8 cellular contexts compared by ENCODE assay signal in the genomic region with DNA sequence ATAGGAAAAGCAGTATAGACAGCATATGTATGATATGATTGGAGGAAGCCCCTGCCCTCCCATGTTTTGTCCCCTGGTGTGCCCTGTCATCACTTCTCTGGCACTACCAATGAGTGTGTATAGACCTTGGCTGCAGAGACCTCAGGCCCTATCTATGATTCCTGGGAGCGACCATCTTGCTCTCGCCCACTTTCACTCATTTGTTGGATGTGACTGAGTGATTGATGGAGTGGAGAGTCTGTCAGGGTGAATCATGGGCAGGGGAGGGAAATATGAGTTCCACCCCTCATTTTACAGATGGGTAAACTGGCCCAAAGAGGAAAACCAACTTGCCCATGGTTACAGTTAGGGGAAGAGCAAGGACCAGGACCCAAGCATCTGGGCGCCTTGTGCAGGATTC.
"Had no signal": no experiment of that assay in that cellular context is flagged by ENCODE, and none has a peak within 500 bp of the region (broad histone marks: within the 10 kb centered on the region; RNA-seq: fewer than 3 reads in every experiment).

No MANE protein-coding gene starts in this region.

- H3K27ac Mint-ChIP-seq: IgD-negative memory B cell had no signal

- H3K4me3 Mint-ChIP-seq: IgD-negative memory B cell had no signal

- FAIRE-seq: HTR-8/SVneo had no signal

- H3K9ac ChIP-seq: GM23248 had no signal

- H2AFZ ChIP-seq: GM23248 had no signal

- H3K9me3 Mint-ChIP-seq: IgD-negative memory B cell had no signal

- H3K4me1 ChIP-seq: HAP-1 had no signal

- DNase-seq: GM23248, GOT3, H7, KG1 had no signal

- ATAC-seq: HCT116 had no signal

- H3K36me3 ChIP-seq: HAP-1 had no signal

- H3K4me3 ChIP-seq: GM23248, HAP-1 had no signal

- H3K27ac ChIP-seq: GM23248 had no signal

- H3K9me3 ChIP-seq: HAP-1 had no signal
